In the genomic region with DNA sequence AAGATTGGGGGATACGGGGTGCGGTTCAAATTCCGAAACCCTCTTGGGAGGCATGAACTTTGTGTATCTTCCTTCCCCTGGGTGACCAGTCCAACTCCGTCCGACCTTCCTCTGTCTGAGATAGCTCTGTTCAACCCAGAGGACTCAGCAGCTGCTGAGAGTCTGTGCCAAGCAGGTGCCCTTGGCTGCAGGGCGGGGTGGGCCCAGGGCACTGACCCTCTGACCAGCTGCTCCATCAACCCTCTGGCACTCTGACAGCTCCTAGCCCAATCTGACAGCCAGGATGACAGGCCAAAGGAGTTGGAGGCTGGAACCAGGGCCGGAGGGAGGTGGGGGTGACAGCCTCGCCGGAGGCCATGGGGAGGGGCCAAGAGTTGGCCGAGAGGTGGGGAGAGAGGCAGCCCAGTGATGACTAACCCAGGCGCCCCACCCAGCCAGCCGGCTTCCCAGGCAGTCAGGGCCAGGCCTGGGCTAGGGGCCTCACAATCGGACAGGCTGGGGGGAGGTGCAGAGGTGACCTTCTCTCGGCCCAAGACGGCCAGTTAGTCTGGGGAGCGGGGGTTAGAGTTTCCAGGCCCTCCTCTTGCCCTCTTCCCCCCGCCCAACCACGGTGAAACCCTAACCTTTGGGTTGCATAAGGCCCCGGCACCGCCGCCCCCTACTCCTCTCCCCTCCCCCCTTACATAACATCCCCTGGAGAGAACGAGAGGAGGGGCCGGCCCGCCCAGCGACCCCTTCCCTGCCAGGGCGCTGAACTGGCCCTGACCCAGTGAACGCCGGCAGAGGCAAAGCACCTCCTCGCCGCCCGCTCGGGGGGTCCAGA, we compare ENCODE assay signal across 7 cellular contexts. TPM values are rescaled to one million over a fixed set of nuclear protein-coding genes. Genes with fewer than 3 reads are reported as not detected.
DNase-seq lines count a peak whose midpoint lies in the region; ATAC-seq and TF ChIP-seq lines count a peak whose summit lies in the region.

No MANE protein-coding gene starts in this region.

- in situ Hi-C loops in astrocyte of the cerebellum (cut with HindIII; ENCODE audit: low sequenced_read_pairs), result loop anchor here (5.0 to 10.0 kb wide), 2 partner anchors 50 to 67 kb away; a partner anchor contains a TSS

- TF ChIP-seq RAD21 in HCT116 (IDR thresholded peaks at IDR 0.05; ENCODE audit: low read depth), result no peak

- H3K4me3 ChIP-seq in HCT116 (replicated peaks in 1 of 2; ENCODE audit: low read depth in 1 of 2, low read length in 2 of 2), result peak overlapping the region; percentile 76 to 85
- peak overlapping the region; percentile 84 for H3K4me3 ChIP-seq in astrocyte of the cerebellum (ENCODE audit: low read depth, low read length)
- H3K4me3 ChIP-seq in hepatocyte, result peak overlapping the region; percentile 34

- H3K27me3 ChIP-seq in HCT116 (ENCODE audit: insufficient read depth, low read length) (no peaks in the 10 kb centered on the region), hepatocyte (no peaks in the 10 kb centered on the region)

- H3K9ac ChIP-seq in HCT116 (ENCODE audit: low read length), result peak overlapping the region; percentile 86

- H3K4me2 ChIP-seq in HCT116 (ENCODE audit: low read length) (peak overlapping the region; percentile 86), hepatocyte (peak overlapping the region; percentile 90)

- RAD21 ChIA-PET in HCT116 (lab: Charles Lee; ENCODE audit: low non-redundant PET in 1 of 2, low total read pairs in 2 of 2, uncharacterized antibody in 2 of 2, unreplicated experiment in 2 of 2), result interaction anchor here in 1 of 2 experiments (1.3 to 1.5 kb wide), 2 partner anchors 69 to 194 kb away, joined by 3 read pairs; no protein-coding TSS in a partner anchor

- no peaks in the 10 kb centered on the region for H4K20me1 ChIP-seq in HCT116 (ENCODE audit: insufficient read depth)
- H4K20me1 ChIP-seq in hepatocyte (ENCODE audit: insufficient read depth, poor library complexity, severe bottlenecking), result peaks cover 38% of the 10 kb centered on the region

- POLR2A ChIA-PET in HCT116 (lab: Charles Lee), result interaction anchor here (0.8 to 1.6 kb wide), 8 partner anchors 12 to 461 kb away, joined by 3 to 6 read pairs (median 4); a partner anchor contains a TSS

- peaks cover 31 to 67% of the 10 kb centered on the region in 2 experiments for H3K4me1 ChIP-seq in HCT116 (ENCODE audit: control insufficient read depth in 1 of 2, insufficient read depth in 2 of 2, low read length in 2 of 2)
- H3K4me1 ChIP-seq in hepatocyte (ENCODE audit: insufficient read depth), result peaks cover 35% of the 10 kb centered on the region

- CTCF ChIA-PET in HCT116 (lab: Charles Lee), result interaction anchor here (1.0 to 2.3 kb wide), 5 partner anchors 46 to 141 kb away, joined by 3 to 12 read pairs (median 7); no protein-coding TSS in a partner anchor

- no TSS peak for BruUV-seq in HCT116 (replicated peaks; lab: Mats Ljungman, UMichigan)

- H2AFZ ChIP-seq in HCT116 (ENCODE audit: low read depth, low read length, poor library complexity, severe bottlenecking) (no peak overlapping the region), hepatocyte (no peak overlapping the region)

- H3K9me2 ChIP-seq in HCT116 (ENCODE audit: insufficient read depth) (no peaks in the 10 kb centered on the region), hepatocyte (replicated peaks; ENCODE audit: insufficient read depth) (no peaks in the 10 kb centered on the region)

- peak overlapping the region; percentile 91 for H3K27ac ChIP-seq in HCT116 (ENCODE audit: low read depth, low read length)
- peak overlapping the region; percentile 97 for H3K27ac ChIP-seq in hepatocyte

- intact Hi-C loops in HCT116 (cut with micrococcal nuclease), result loop anchor here (10.0 kb wide), 1 partner anchor 690 kb away; a partner anchor contains a TSS

- TF ChIP-seq CTCF in HCT116 (IDR thresholded peaks at IDR 0.05 in 2 of 3, conservative IDR thresholded peaks at IDR 0.05 in 1 of 3; ENCODE audit: borderline replicate concordance in 1 of 3, insufficient read depth in 1 of 3, low read depth in 2 of 3, low read length in 2 of 3) (no peak), astrocyte of the cerebellum (IDR thresholded peaks at IDR 0.05; ENCODE audit: low read depth, low read length, missing control alignments) (no peak), hepatocyte (IDR thresholded peaks at IDR 0.05; ENCODE audit: poor library complexity) (no peak)

- peak; percentile 45 for DNase-seq in HCT116 (ENCODE audit: low read depth, low spot score)
- peak; percentile 35 to 69 for DNase-seq in SHP77 (lab: John Stamatoyannopoulos, UW)
- peak; percentile 56 for DNase-seq in astrocyte of the cerebellum (ENCODE audit: low read depth)
- DNase-seq in hepatocyte (ENCODE audit: low spot score), result peak; percentile 95
- peak; percentile 68 for DNase-seq in renal cortical epithelial cell (ENCODE audit: low read depth)
- DNase-seq in NCI-H1694 (lab: John Stamatoyannopoulos, UW), result no peak

- TF ChIP-seq POLR2A in HCT116 (IDR thresholded peaks at IDR 0.05; ENCODE audit: borderline replicate concordance, extremely low read depth, insufficient read depth, insufficient read length), result no peak

- peaks cover 0 to 20% of the 10 kb centered on the region in 2 experiments; a peak in 1 of 4 replicates for H3K36me3 ChIP-seq in HCT116 (ENCODE audit: control insufficient read depth in 1 of 2, insufficient read depth in 2 of 2, low read length in 2 of 2)
- no peaks in the 10 kb centered on the region for H3K36me3 ChIP-seq in hepatocyte (replicated peaks; ENCODE audit: insufficient read depth, low read depth)

- WGBS in hepatocyte (ENCODE audit: low lambda C conversion rate, missing lambda C conversion rate), result 4% methylated on average over 20 of the region's 32 CpGs

- peaks cover 33% of the 10 kb centered on the region; the same call in 1 of the 2 replicates for H3K79me2 ChIP-seq in HCT116 (ENCODE audit: insufficient read depth, low read length)
- H3K79me2 ChIP-seq in hepatocyte, result peaks cover 27% of the 10 kb centered on the region

- H3K9me3 ChIP-seq in HCT116 (ENCODE audit: control insufficient read depth in 1 of 2, insufficient read depth in 1 of 2, low read depth in 1 of 2, low read length in 2 of 2) (no peaks in the 10 kb centered on the region), hepatocyte (ENCODE audit: low read depth) (no peaks in the 10 kb centered on the region)

- ATAC-seq in HCT116 (peak; percentile 28), HG03159 (IDR thresholded peaks at IDR 0.05; ENCODE audit: unreplicated experiment) (no peak)

TF ChIP-seq in HCT116, 20 proteins besides CTCF, POLR2A, EP300 and RAD21:
- TF ChIP-seq SP1 (IDR thresholded peaks at IDR 0.05; ENCODE audit: low read depth), result peak; percentile 21; the same call in 1 of the 2 replicates
- no peak for TF ChIP-seq TCF7L2 (IDR thresholded peaks at IDR 0.05; ENCODE audit: borderline replicate concordance, extremely low read depth, insufficient read depth, insufficient read length)
- TF ChIP-seq ZNF274 (IDR thresholded peaks at IDR 0.05; ENCODE audit: low read depth, low read length), result no peak
- peak; percentile 33; the same call in 1 of the 2 replicates for TF ChIP-seq FOSL1 (IDR thresholded peaks at IDR 0.05; ENCODE audit: low read depth)
- no peak for TF ChIP-seq CEBPB (IDR thresholded peaks at IDR 0.05; ENCODE audit: low read depth)
- TF ChIP-seq ZFX (IDR thresholded peaks at IDR 0.05), result 0 out of 2 replicates have a peak, but pooled peaks have one; percentile 13
- TF ChIP-seq SIN3A (IDR thresholded peaks at IDR 0.05; ENCODE audit: low read depth), result peak; percentile 83
- TF ChIP-seq YY1 (IDR thresholded peaks at IDR 0.05; ENCODE audit: extremely low read depth, insufficient replicate concordance, low read depth, low read length), result peak; percentile 11
- TF ChIP-seq ELF1 (IDR thresholded peaks at IDR 0.05; ENCODE audit: borderline replicate concordance, low read depth), result no peak
- TF ChIP-seq CBX3 (IDR thresholded peaks at IDR 0.05; ENCODE audit: low read depth), result no peak
- TF ChIP-seq JUND (IDR thresholded peaks at IDR 0.05), result peak; percentile 46
- TF ChIP-seq, protein P1, sequence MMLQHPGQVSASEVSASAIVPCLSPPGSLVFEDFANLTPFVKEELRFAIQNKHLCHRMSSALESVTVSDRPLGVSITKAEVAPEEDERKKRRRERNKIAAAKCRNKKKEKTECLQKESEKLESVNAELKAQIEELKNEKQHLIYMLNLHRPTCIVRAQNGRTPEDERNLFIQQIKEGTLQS (IDR thresholded peaks at IDR 0.05), result no peak
- TF ChIP-seq SRF (IDR thresholded peaks at IDR 0.05; ENCODE audit: low read depth), result no peak
- TF ChIP-seq, protein P2, sequence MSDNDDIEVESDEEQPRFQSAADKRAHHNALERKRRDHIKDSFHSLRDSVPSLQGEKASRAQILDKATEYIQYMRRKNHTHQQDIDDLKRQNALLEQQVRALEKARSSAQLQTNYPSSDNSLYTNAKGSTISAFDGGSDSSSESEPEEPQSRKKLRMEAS (IDR thresholded peaks at IDR 0.05), result peak; percentile 26
- TF ChIP-seq POLR2AphosphoS5 (IDR thresholded peaks at IDR 0.05; ENCODE audit: low read depth, low read length), result peak; percentile 45

RNA-seq across cellular contexts. Expression of a gene that starts 5.0 kb away (rescaled TPM):
- total RNA-seq in HCT116 (2021; ENCODE audit: unreplicated experiment) (1.8 TPM), hepatocyte (4.5 and 4.9 TPM in 2 replicates), renal cortical epithelial cell (6.6 and 7.5 TPM in 2 replicates)
- 1.5 and 1.9 TPM in 2 replicates for polyA plus RNA-seq in HCT116 (2012)
- polyA plus RNA-seq in hepatocyte, result 2.0 and 3.0 TPM in 2 replicates

RNA-seq across cellular contexts. Expression of a gene that starts 9.3 kb away (rescaled TPM):
- total RNA-seq in HCT116 (2021; ENCODE audit: unreplicated experiment), result 17.3 TPM
- polyA plus RNA-seq in HCT116 (2012), result 10.1 and 10.8 TPM in 2 replicates
- total RNA-seq in hepatocyte, result 16.9 and 24.4 TPM in 2 replicates
- 24.0 and 27.6 TPM in 2 replicates for polyA plus RNA-seq in hepatocyte
- 29.2 and 42.6 TPM in 2 replicates for total RNA-seq in renal cortical epithelial cell

RNA-seq across cellular contexts. Expression of a gene that starts 27.5 kb away (rescaled TPM):
- 2.5 TPM for total RNA-seq in HCT116 (2021; ENCODE audit: unreplicated experiment)
- 4.5 and 5.1 TPM in 2 replicates for polyA plus RNA-seq in HCT116 (2012)
- total RNA-seq in hepatocyte, result 127 and 140 TPM in 2 replicates
- 127 and 164 TPM in 2 replicates for polyA plus RNA-seq in hepatocyte
- 0.87 and 9.6 TPM in 2 replicates for total RNA-seq in renal cortical epithelial cell

RNA-seq across cellular contexts. Expression of a gene that starts 30.5 kb away (rescaled TPM):
- total RNA-seq in HCT116 (2021; ENCODE audit: unreplicated experiment), result 386 TPM
- 284 and 382 TPM in 2 replicates for polyA plus RNA-seq in HCT116 (2012)
- 100 and 107 TPM in 2 replicates for total RNA-seq in hepatocyte
- polyA plus RNA-seq in hepatocyte, result 119 and 125 TPM in 2 replicates
- total RNA-seq in renal cortical epithelial cell, result 55.7 and 166 TPM in 2 replicates

RNA-seq across cellular contexts. Expression of a gene that starts 46.7 kb away (rescaled TPM):
- total RNA-seq in HCT116 (2021; ENCODE audit: unreplicated experiment), result 2.7 TPM
- 0.82 and 1.9 TPM in 2 replicates for polyA plus RNA-seq in HCT116 (2012)
- 1,201 and 1,404 TPM in 2 replicates for total RNA-seq in hepatocyte
- polyA plus RNA-seq in hepatocyte, result 739 and 774 TPM in 2 replicates
- total RNA-seq in renal cortical epithelial cell, result 0.70 and 4.9 TPM in 2 replicates

Comparison
In these comparisons a context has a peak if more than half of its experiments do, and no peak if none do; other contexts are left out.
1. H3K4me3 ChIP-seq: peak in every context shown above with its lines; median percentile 84 in astrocyte of the cerebellum; 80 in HCT116; 34 in hepatocyte.
2. RNA of a gene that starts 27.5 kb away (total RNA-seq): 127 to 140 TPM in hepatocyte; 0.87 to 9.6 TPM in renal cortical epithelial cell and 2.5 TPM in HCT116 (single experiment); every median in the first group is over 10 times any median in the second.